Comparison of ENCODE assay signal across 1 cellular context in genomic region chr9:89318123-89319014, GRCh38.
TF ChIP-seq lines count a peak whose summit lies in the region.

A gene with protein sequence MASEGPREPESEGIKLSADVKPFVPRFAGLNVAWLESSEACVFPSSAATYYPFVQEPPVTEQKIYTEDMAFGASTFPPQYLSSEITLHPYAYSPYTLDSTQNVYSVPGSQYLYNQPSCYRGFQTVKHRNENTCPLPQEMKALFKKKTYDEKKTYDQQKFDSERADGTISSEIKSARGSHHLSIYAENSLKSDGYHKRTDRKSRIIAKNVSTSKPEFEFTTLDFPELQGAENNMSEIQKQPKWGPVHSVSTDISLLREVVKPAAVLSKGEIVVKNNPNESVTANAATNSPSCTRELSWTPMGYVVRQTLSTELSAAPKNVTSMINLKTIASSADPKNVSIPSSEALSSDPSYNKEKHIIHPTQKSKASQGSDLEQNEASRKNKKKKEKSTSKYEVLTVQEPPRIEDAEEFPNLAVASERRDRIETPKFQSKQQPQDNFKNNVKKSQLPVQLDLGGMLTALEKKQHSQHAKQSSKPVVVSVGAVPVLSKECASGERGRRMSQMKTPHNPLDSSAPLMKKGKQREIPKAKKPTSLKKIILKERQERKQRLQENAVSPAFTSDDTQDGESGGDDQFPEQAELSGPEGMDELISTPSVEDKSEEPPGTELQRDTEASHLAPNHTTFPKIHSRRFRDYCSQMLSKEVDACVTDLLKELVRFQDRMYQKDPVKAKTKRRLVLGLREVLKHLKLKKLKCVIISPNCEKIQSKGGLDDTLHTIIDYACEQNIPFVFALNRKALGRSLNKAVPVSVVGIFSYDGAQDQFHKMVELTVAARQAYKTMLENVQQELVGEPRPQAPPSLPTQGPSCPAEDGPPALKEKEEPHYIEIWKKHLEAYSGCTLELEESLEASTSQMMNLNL (plus strand): TSS chr9:89318500. CDS start chr9:89318577, 77 bp downstream.

TF ChIP-seq in K562, 482 proteins besides CTCF, POLR2A, EP300 and RAD21 (continued from another document and continues in another):
- TF ChIP-seq, protein P1, sequence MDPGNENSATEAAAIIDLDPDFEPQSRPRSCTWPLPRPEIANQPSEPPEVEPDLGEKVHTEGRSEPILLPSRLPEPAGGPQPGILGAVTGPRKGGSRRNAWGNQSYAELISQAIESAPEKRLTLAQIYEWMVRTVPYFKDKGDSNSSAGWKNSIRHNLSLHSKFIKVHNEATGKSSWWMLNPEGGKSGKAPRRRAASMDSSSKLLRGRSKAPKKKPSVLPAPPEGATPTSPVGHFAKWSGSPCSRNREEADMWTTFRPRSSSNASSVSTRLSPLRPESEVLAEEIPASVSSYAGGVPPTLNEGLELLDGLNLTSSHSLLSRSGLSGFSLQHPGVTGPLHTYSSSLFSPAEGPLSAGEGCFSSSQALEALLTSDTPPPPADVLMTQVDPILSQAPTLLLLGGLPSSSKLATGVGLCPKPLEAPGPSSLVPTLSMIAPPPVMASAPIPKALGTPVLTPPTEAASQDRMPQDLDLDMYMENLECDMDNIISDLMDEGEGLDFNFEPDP (CRISPR knock-in tag; IDR thresholded peaks at IDR 0.05): no peak
- TF ChIP-seq KLF10 (CRISPR knock-in tag; IDR thresholded peaks at IDR 0.05): no peak
- peak; percentile 84 for TF ChIP-seq CTBP1 (IDR thresholded peaks at IDR 0.05; ENCODE audit: borderline replicate concordance)
- TF ChIP-seq ZFX (CRISPR knock-in tag; IDR thresholded peaks at IDR 0.05): peak; percentile 98
- peak; percentile 91 for TF ChIP-seq ATF7 (IDR thresholded peaks at IDR 0.05)
- TF ChIP-seq PCBP2 (IDR thresholded peaks at IDR 0.05; ENCODE audit: low read depth, low read length, poor library complexity, severe bottlenecking): no peak
- TF ChIP-seq GTF2E2 (tag; IDR thresholded peaks at IDR 0.05): peak; percentile 29; the same call in 1 of the 2 replicates
- TF ChIP-seq, protein P2, sequence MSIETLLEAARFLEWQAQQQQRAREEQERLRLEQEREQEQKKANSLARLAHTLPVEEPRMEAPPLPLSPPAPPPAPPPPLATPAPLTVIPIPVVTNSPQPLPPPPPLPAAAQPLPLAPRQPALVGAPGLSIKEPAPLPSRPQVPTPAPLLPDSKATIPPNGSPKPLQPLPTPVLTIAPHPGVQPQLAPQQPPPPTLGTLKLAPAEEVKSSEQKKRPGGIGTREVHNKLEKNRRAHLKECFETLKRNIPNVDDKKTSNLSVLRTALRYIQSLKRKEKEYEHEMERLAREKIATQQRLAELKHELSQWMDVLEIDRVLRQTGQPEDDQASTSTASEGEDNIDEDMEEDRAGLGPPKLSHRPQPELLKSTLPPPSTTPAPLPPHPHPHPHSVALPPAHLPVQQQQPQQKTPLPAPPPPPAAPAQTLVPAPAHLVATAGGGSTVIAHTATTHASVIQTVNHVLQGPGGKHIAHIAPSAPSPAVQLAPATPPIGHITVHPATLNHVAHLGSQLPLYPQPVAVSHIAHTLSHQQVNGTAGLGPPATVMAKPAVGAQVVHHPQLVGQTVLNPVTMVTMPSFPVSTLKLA (conservative IDR thresholded peaks at IDR 0.05): peak; percentile 96 to 98
- TF ChIP-seq ZBTB17 (CRISPR knock-in tag; IDR thresholded peaks at IDR 0.05): no peak
- TF ChIP-seq ZFPM2 (CRISPR knock-in tag; IDR thresholded peaks at IDR 0.05): no peak
- no peak for TF ChIP-seq PREB (CRISPR knock-in tag; IDR thresholded peaks at IDR 0.05)
- no peak for TF ChIP-seq MEIS2 (IDR thresholded peaks at IDR 0.05; ENCODE audit: partially characterized antibody)
- peak; percentile 64 for TF ChIP-seq U2AF1 (optimal IDR thresholded peaks at IDR 0.05; ENCODE audit: low read depth, low read length)
- TF ChIP-seq MTA1 (IDR thresholded peaks at IDR 0.05; ENCODE audit: borderline replicate concordance): peak; percentile 98
- 0 out of 2 replicates have a peak, but pooled peaks have one; percentile 39 for TF ChIP-seq RHOXF2B (CRISPR knock-in tag; conservative IDR thresholded peaks at IDR 0.05)
- no peak for TF ChIP-seq SMARCC2 (IDR thresholded peaks at IDR 0.05; ENCODE audit: low read depth)
- TF ChIP-seq SMARCA4 (IDR thresholded peaks at IDR 0.05): 0 out of 2 replicates have a peak, but pooled peaks have one; percentile 23
- TF ChIP-seq ZNF282 (CRISPR knock-in tag; IDR thresholded peaks at IDR 0.05): no peak
- TF ChIP-seq ZNF764 (CRISPR knock-in tag; IDR thresholded peaks at IDR 0.05; ENCODE audit: low read depth): no peak
- TF ChIP-seq, protein P3, sequence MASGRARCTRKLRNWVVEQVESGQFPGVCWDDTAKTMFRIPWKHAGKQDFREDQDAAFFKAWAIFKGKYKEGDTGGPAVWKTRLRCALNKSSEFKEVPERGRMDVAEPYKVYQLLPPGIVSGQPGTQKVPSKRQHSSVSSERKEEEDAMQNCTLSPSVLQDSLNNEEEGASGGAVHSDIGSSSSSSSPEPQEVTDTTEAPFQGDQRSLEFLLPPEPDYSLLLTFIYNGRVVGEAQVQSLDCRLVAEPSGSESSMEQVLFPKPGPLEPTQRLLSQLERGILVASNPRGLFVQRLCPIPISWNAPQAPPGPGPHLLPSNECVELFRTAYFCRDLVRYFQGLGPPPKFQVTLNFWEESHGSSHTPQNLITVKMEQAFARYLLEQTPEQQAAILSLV (tag; IDR thresholded peaks at IDR 0.05): no peak
- TF ChIP-seq, protein P4, sequence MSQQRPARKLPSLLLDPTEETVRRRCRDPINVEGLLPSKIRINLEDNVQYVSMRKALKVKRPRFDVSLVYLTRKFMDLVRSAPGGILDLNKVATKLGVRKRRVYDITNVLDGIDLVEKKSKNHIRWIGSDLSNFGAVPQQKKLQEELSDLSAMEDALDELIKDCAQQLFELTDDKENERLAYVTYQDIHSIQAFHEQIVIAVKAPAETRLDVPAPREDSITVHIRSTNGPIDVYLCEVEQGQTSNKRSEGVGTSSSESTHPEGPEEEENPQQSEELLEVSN (IDR thresholded peaks at IDR 0.05; ENCODE audit: borderline replicate concordance in 1 of 2, extremely low read depth in 1 of 2, insufficient read depth in 1 of 2, insufficient read length in 1 of 2, low read depth in 1 of 2, low read length in 1 of 2, poor library complexity in 1 of 2, severe bottlenecking in 1 of 2): peak; percentile 90 to 95
- peak; percentile 78 for TF ChIP-seq USF1 (CRISPR knock-in tag; IDR thresholded peaks at IDR 0.05)
- no peak for TF ChIP-seq HLTF (IDR thresholded peaks at IDR 0.05)
- no peak for TF ChIP-seq HSF4 (CRISPR knock-in tag; IDR thresholded peaks at IDR 0.05; ENCODE audit: borderline replicate concordance)
- TF ChIP-seq RB1 (IDR thresholded peaks at IDR 0.05; ENCODE audit: low read depth): peak; percentile 82
- TF ChIP-seq ELF1 (tag; IDR thresholded peaks at IDR 0.05): peak; percentile 95
- no peak for TF ChIP-seq CREB3 (tag; conservative IDR thresholded peaks at IDR 0.05; ENCODE audit: low read depth)
- TF ChIP-seq KDM5B (IDR thresholded peaks at IDR 0.05; ENCODE audit: insufficient replicate concordance, low read depth, low read length): peak; percentile 83
- peak; percentile 97 for TF ChIP-seq FIP1L1 (IDR thresholded peaks at IDR 0.05; ENCODE audit: low read depth, low read length, poor library complexity, severe bottlenecking)
- TF ChIP-seq TRIM28 (IDR thresholded peaks at IDR 0.05): no peak
- peak; percentile 27 to 36; a peak in 1 of 4 replicates for TF ChIP-seq SIX5 (IDR thresholded peaks at IDR 0.05; ENCODE audit: borderline replicate concordance in 1 of 2, insufficient read depth in 1 of 2, low read depth in 1 of 2, low read length in 2 of 2)
- TF ChIP-seq WHSC1 (IDR thresholded peaks at IDR 0.05; ENCODE audit: low read length): no peak
- TF ChIP-seq, protein P5, sequence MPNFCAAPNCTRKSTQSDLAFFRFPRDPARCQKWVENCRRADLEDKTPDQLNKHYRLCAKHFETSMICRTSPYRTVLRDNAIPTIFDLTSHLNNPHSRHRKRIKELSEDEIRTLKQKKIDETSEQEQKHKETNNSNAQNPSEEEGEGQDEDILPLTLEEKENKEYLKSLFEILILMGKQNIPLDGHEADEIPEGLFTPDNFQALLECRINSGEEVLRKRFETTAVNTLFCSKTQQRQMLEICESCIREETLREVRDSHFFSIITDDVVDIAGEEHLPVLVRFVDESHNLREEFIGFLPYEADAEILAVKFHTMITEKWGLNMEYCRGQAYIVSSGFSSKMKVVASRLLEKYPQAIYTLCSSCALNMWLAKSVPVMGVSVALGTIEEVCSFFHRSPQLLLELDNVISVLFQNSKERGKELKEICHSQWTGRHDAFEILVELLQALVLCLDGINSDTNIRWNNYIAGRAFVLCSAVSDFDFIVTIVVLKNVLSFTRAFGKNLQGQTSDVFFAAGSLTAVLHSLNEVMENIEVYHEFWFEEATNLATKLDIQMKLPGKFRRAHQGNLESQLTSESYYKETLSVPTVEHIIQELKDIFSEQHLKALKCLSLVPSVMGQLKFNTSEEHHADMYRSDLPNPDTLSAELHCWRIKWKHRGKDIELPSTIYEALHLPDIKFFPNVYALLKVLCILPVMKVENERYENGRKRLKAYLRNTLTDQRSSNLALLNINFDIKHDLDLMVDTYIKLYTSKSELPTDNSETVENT (CRISPR knock-in tag; IDR thresholded peaks at IDR 0.05): peak; percentile 57; the same call in 1 of the 2 replicates
- TF ChIP-seq, protein P6, sequence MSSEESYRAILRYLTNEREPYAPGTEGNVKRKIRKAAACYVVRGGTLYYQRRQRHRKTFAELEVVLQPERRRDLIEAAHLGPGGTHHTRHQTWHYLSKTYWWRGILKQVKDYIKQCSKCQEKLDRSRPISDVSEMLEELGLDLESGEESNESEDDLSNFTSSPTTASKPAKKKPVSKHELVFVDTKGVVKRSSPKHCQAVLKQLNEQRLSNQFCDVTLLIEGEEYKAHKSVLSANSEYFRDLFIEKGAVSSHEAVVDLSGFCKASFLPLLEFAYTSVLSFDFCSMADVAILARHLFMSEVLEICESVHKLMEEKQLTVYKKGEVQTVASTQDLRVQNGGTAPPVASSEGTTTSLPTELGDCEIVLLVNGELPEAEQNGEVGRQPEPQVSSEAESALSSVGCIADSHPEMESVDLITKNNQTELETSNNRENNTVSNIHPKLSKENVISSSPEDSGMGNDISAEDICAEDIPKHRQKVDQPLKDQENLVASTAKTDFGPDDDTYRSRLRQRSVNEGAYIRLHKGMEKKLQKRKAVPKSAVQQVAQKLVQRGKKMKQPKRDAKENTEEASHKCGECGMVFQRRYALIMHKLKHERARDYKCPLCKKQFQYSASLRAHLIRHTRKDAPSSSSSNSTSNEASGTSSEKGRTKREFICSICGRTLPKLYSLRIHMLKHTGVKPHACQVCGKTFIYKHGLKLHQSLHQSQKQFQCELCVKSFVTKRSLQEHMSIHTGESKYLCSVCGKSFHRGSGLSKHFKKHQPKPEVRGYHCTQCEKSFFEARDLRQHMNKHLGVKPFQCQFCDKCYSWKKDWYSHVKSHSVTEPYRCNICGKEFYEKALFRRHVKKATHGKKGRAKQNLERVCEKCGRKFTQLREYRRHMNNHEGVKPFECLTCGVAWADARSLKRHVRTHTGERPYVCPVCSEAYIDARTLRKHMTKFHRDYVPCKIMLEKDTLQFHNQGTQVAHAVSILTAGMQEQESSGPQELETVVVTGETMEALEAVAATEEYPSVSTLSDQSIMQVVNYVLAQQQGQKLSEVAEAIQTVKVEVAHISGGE (CRISPR knock-in tag; IDR thresholded peaks at IDR 0.05): peak in 1 of 3 experiments; percentile 88; a peak in 3 of 6 replicates
- TF ChIP-seq ZNF445 (CRISPR knock-in tag; IDR thresholded peaks at IDR 0.05; ENCODE audit: low read depth): no peak
- TF ChIP-seq CREM (IDR thresholded peaks at IDR 0.05; ENCODE audit: low read depth): peak; percentile 98
- no peak for TF ChIP-seq DDX20 (tag; IDR thresholded peaks at IDR 0.05; ENCODE audit: low read depth)
- TF ChIP-seq EP400 (IDR thresholded peaks at IDR 0.05): peak; percentile 98
- TF ChIP-seq, protein P7, sequence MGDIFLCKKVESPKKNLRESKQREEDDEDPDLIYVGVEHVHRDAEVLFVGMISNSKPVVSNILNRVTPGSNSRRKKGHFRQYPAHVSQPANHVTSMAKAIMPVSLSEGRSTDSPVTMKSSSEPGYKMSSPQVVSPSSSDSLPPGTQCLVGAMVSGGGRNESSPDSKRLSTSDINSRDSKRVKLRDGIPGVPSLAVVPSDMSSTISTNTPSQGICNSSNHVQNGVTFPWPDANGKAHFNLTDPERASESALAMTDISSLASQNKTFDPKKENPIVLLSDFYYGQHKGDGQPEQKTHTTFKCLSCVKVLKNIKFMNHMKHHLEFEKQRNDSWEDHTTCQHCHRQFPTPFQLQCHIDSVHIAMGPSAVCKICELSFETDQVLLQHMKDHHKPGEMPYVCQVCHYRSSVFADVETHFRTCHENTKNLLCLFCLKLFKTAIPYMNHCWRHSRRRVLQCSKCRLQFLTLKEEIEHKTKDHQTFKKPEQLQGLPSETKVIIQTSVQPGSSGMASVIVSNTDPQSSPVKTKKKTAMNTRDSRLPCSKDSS (IDR thresholded peaks at IDR 0.05; ENCODE audit: low read depth, partially characterized antibody): no peak
- peak; percentile 97 for TF ChIP-seq POLR2AphosphoS2 (IDR thresholded peaks at IDR 0.05; ENCODE audit: low read length)
- TF ChIP-seq NKRF (IDR thresholded peaks at IDR 0.05; ENCODE audit: borderline replicate concordance): peak; percentile 97; the same call in 1 of the 2 replicates
